In genomic region chr13:100668408-100668807, GRCh38 we compare ENCODE assay signal across 18 cellular contexts. TPM values are rescaled to one million over a fixed set of nuclear protein-coding genes. Genes with fewer than 3 reads are reported as not detected.
DNase-seq lines count a peak whose midpoint lies in the region; ATAC-seq and TF ChIP-seq lines count a peak whose summit lies in the region.
"Had no signal": no experiment of that assay in that cellular context is flagged by ENCODE, and none has a peak within 500 bp of the region (broad histone marks: within the 10 kb centered on the region; RNA-seq: fewer than 3 reads in every experiment).

No MANE protein-coding gene starts in this region.

- peaks cover 37% of the 10 kb centered on the region for H3K36me3 Mint-ChIP-seq in activated naive CD8-positive, alpha-beta T cell treated with anti-CD3 and anti-CD28 coated beads, Interleukin-2, amount 10 ng/mL, durations not matched to agents 7 days and 5 days
- H3K36me3 Mint-ChIP-seq in activated naive CD8-positive, alpha-beta T cell treated with anti-CD3 and anti-CD28 coated beads for 36 hours = peaks cover 25% of the 10 kb centered on the region
- peaks cover 31% of the 10 kb centered on the region for H3K36me3 Mint-ChIP-seq in activated CD4-positive, alpha-beta memory T cell treated with anti-CD3 and anti-CD28 coated beads for 36 hours

- peak overlapping the region; percentile 21 for H3K27ac Mint-ChIP-seq in activated naive CD8-positive, alpha-beta T cell treated with anti-CD3 and anti-CD28 coated beads, Interleukin-2, amount 10 ng/mL, durations not matched to agents 7 days and 5 days
- H3K27ac Mint-ChIP-seq in activated naive CD8-positive, alpha-beta T cell treated with anti-CD3 and anti-CD28 coated beads for 36 hours = no peak overlapping the region
- no peak overlapping the region for H3K27ac Mint-ChIP-seq in activated CD4-positive, alpha-beta memory T cell treated with anti-CD3 and anti-CD28 coated beads for 36 hours
- H3K27ac Mint-ChIP-seq: activated CD4-positive, alpha-beta T cell treated with anti-CD3 and anti-CD28 coated beads, Interleukin-2, amount 10 ng/mL, durations not matched to agents 24 days and 14 days had no signal

- POLR2A ChIA-PET in activated naive CD8-positive, alpha-beta T cell treated with anti-CD3 and anti-CD28 coated beads, Interleukin-2, amount 10 ng/mL, durations not matched to agents 7 days and 5 days (lab: Charles Lee) = no interaction called here
- POLR2A ChIA-PET in activated CD4-positive, alpha-beta memory T cell treated with anti-CD3 and anti-CD28 coated beads for 36 hours (lab: Charles Lee) = no interaction called here

- WGBS in esophagus muscularis mucosa = 95% methylated on average over 7 of the region's 7 CpGs

- intact Hi-C loops in esophagus muscularis mucosa (cut with DNase I) = no loop called here
- intact Hi-C loops in activated CD4-positive, alpha-beta memory T cell treated with anti-CD3 and anti-CD28 coated beads for 36 hours (cut with micrococcal nuclease) = no loop called here
- intact Hi-C loops in left lung (cut with DNase I) = no loop called here

- H3K27me3 Mint-ChIP-seq in activated naive CD8-positive, alpha-beta T cell treated with anti-CD3 and anti-CD28 coated beads, Interleukin-2, amount 10 ng/mL, durations not matched to agents 7 days and 5 days = no peaks in the 10 kb centered on the region
- H3K27me3 Mint-ChIP-seq in activated naive CD8-positive, alpha-beta T cell treated with anti-CD3 and anti-CD28 coated beads for 36 hours = no peaks in the 10 kb centered on the region
- no peaks in the 10 kb centered on the region for H3K27me3 Mint-ChIP-seq in activated CD4-positive, alpha-beta memory T cell treated with anti-CD3 and anti-CD28 coated beads for 36 hours
- H3K27me3 Mint-ChIP-seq: activated CD4-positive, alpha-beta T cell treated with anti-CD3 and anti-CD28 coated beads, Interleukin-2, amount 10 ng/mL, durations not matched to agents 24 days and 14 days had no signal

- H3K4me1 ChIP-seq in esophagus muscularis mucosa (peaks cover 4 to 10% (median 8%) of the 10 kb centered on the region in 4 donors), left lung (peaks cover 3 to 7% of the 10 kb centered on the region in 2 donors)

- H3K4me3 Mint-ChIP-seq in activated naive CD8-positive, alpha-beta T cell treated with anti-CD3 and anti-CD28 coated beads, Interleukin-2, amount 10 ng/mL, durations not matched to agents 7 days and 5 days = no peak overlapping the region
- H3K4me3 Mint-ChIP-seq in activated naive CD8-positive, alpha-beta T cell treated with anti-CD3 and anti-CD28 coated beads for 36 hours = no peak overlapping the region
- no peak overlapping the region for H3K4me3 Mint-ChIP-seq in activated CD4-positive, alpha-beta memory T cell treated with anti-CD3 and anti-CD28 coated beads for 36 hours
- H3K4me3 Mint-ChIP-seq: activated CD4-positive, alpha-beta T cell treated with anti-CD3 and anti-CD28 coated beads, Interleukin-2, amount 10 ng/mL, durations not matched to agents 24 days and 14 days; CD14-positive monocyte had no signal

- H3K27ac ChIP-seq in esophagus muscularis mucosa (replicated peaks in 1 of 4) (no peak overlapping the region), left lung (no peak overlapping the region)
- H3K27ac ChIP-seq: ascending aorta, esophagus squamous epithelium, thyroid gland had no signal

- no peak for TF ChIP-seq POLR2A in esophagus muscularis mucosa (IDR thresholded peaks at IDR 0.05; ENCODE audit: low read depth)

- H3K4me1 Mint-ChIP-seq in activated naive CD8-positive, alpha-beta T cell treated with anti-CD3 and anti-CD28 coated beads, Interleukin-2, amount 10 ng/mL, durations not matched to agents 7 days and 5 days = peaks cover 19% of the 10 kb centered on the region
- H3K4me1 Mint-ChIP-seq in activated naive CD8-positive, alpha-beta T cell treated with anti-CD3 and anti-CD28 coated beads for 36 hours = peaks cover 13% of the 10 kb centered on the region
- H3K4me1 Mint-ChIP-seq in activated CD4-positive, alpha-beta memory T cell treated with anti-CD3 and anti-CD28 coated beads for 36 hours (ENCODE audit: low read depth) = peaks cover 5% of the 10 kb centered on the region

- no peaks in the 10 kb centered on the region for H3K27me3 ChIP-seq in esophagus muscularis mucosa
- peaks cover 0 to 3% of the 10 kb centered on the region in 2 donors for H3K27me3 ChIP-seq in left lung
- H3K27me3 ChIP-seq: ascending aorta, esophagus squamous epithelium, thyroid gland had no signal

- no peak for TF ChIP-seq CTCF in esophagus muscularis mucosa (IDR thresholded peaks at IDR 0.05)
- TF ChIP-seq CTCF in left lung (IDR thresholded peaks at IDR 0.05) = no peak

- TF ChIP-seq EP300 in esophagus muscularis mucosa (IDR thresholded peaks at IDR 0.05) = no peak

- no peaks in the 10 kb centered on the region for H3K9me3 Mint-ChIP-seq in activated naive CD8-positive, alpha-beta T cell treated with anti-CD3 and anti-CD28 coated beads, Interleukin-2, amount 10 ng/mL, durations not matched to agents 7 days and 5 days
- no peaks in the 10 kb centered on the region for H3K9me3 Mint-ChIP-seq in activated naive CD8-positive, alpha-beta T cell treated with anti-CD3 and anti-CD28 coated beads for 36 hours
- no peaks in the 10 kb centered on the region for H3K9me3 Mint-ChIP-seq in activated CD4-positive, alpha-beta memory T cell treated with anti-CD3 and anti-CD28 coated beads for 36 hours
- H3K9me3 Mint-ChIP-seq: activated CD4-positive, alpha-beta T cell treated with anti-CD3 and anti-CD28 coated beads, Interleukin-2, amount 10 ng/mL, durations not matched to agents 24 days and 14 days; CD14-positive monocyte had no signal

- DNase-seq in activated naive CD8-positive, alpha-beta T cell treated with anti-CD3 and anti-CD28 coated beads, Interleukin-2, amount 10 ng/mL, durations not matched to agents 7 days and 5 days = no peak
- no peak for DNase-seq in activated naive CD8-positive, alpha-beta T cell treated with anti-CD3 and anti-CD28 coated beads for 36 hours
- DNase-seq in dermis blood vessel endothelial cell (peak; percentile 88), kidney tubule cell (ENCODE audit: low spot score) (peak; percentile 40), esophagus muscularis mucosa (ENCODE audit: extremely low spot score) (no peak), left lung (no peak), DMS53 (lab: John Stamatoyannopoulos, UW) (no peak)
- no peak for DNase-seq in activated CD4-positive, alpha-beta memory T cell treated with anti-CD3 and anti-CD28 coated beads for 36 hours
- DNase-seq: 8988T; activated CD4-positive, alpha-beta T cell treated with anti-CD3 and anti-CD28 coated beads, Interleukin-2, amount 10 ng/mL, durations not matched to agents 24 days and 14 days; activated CD8-positive, alpha-beta memory T cell treated with anti-CD3 and anti-CD28 coated beads, Interleukin-2, amount 50 U/mL, for 48 hours; activated gamma-delta T cell treated with Interleukin-2 at 50 U/mL for 16 hours; DMS 273 treated with DMSO at 0.1 percent for 48 hours; esophagus squamous epithelium; NCI-H1417 treated with DMSO at 0.1 percent for 48 hours; thyroid gland had no signal

- H3K9me3 ChIP-seq in esophagus muscularis mucosa (no peaks in the 10 kb centered on the region), left lung (no peaks in the 10 kb centered on the region)
- H3K9me3 ChIP-seq: ascending aorta, esophagus squamous epithelium, thyroid gland had no signal

- no peak for ATAC-seq in activated naive CD8-positive, alpha-beta T cell treated with anti-CD3 and anti-CD28 coated beads, Interleukin-2, amount 10 ng/mL, durations not matched to agents 7 days and 5 days (ENCODE audit: low read depth)
- no peak for ATAC-seq in left lung

- CTCF ChIA-PET in activated CD4-positive, alpha-beta memory T cell treated with anti-CD3 and anti-CD28 coated beads for 36 hours (lab: Charles Lee) = no interaction called here

- peaks cover 15 to 69% (median 59%) of the 10 kb centered on the region in 4 donors for H3K36me3 ChIP-seq in esophagus muscularis mucosa
- peaks cover 0 to 63% of the 10 kb centered on the region in 2 donors for H3K36me3 ChIP-seq in left lung

- H3K4me3 ChIP-seq in esophagus muscularis mucosa (no peak overlapping the region), left lung (no peak overlapping the region)
- H3K4me3 ChIP-seq: ascending aorta, esophagus squamous epithelium, thyroid gland had no signal

RNA-seq across cellular contexts. Expression of gene TMTC4, which starts 6.2 kb away (rescaled TPM):
- 10 to 100 TPM; 34.6 to 38.8 TPM for total RNA-seq in activated naive CD8-positive, alpha-beta T cell treated with anti-CD3 and anti-CD28 coated beads, Interleukin-2, amount 10 ng/mL, durations not matched to agents 7 days and 5 days
- total RNA-seq in activated naive CD8-positive, alpha-beta T cell treated with anti-CD3 and anti-CD28 coated beads for 36 hours = 10 to 100 TPM; 13.4 to 16.8 TPM
- total RNA-seq in dermis blood vessel endothelial cell (20.1 and 44.8 TPM in 2 replicates), esophagus muscularis mucosa (10 to 100 TPM in 1 of 4 donors, 1 to 10 TPM in 3; 7.1 to 13.7 (median 8.4) TPM), left lung (10 to 100 TPM; 13.7 to 17.0 TPM)
- 10 to 100 TPM; 14.4 to 14.7 TPM for total RNA-seq in activated CD4-positive, alpha-beta memory T cell treated with anti-CD3 and anti-CD28 coated beads for 36 hours

Comparison
In these comparisons a context has a peak if more than half of its experiments do, and no peak if none do; other contexts are left out.
1. DNase-seq: peak in dermis blood vessel endothelial cell (single experiment) and kidney tubule cell (single experiment); none in activated naive CD8-positive, alpha-beta T cell treated with anti-CD3 and anti-CD28 coated beads, Interleukin-2, amount 10 ng/mL, durations not matched to agents 7 days and 5 days (single experiment), activated naive CD8-positive, alpha-beta T cell treated with anti-CD3 and anti-CD28 coated beads for 36 hours (single experiment), esophagus muscularis mucosa (single experiment), activated CD4-positive, alpha-beta memory T cell treated with anti-CD3 and anti-CD28 coated beads for 36 hours (single experiment), left lung (0 of 2) and DMS53 (single experiment).